Comparison of ENCODE assay signal across 25 cellular contexts in the genomic region with DNA sequence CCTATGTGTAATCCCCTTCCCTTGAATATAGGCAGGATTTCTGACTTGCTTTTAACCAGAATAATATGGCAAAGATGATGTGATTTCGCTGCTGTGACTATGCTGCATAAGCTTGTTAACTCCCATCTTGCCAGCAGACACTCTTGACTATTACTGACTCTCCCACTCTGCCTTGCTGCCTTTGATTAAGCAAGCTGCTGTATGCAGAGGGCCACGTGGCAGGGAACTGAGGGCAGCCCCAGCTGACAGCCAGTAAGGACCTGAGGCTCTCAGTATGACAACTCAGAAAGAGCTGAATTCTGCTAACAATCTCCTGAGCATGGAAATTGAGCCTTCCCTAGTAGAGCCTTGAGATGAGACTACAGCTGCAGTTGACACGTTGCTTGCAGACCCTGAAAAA.
DNase-seq lines count a peak whose midpoint lies in the region; ATAC-seq, FAIRE-seq and TF ChIP-seq lines count a peak whose summit lies in the region.
"Had no signal": no experiment of that assay in that cellular context is flagged by ENCODE, and none has a peak within 500 bp of the region (broad histone marks: within the 10 kb centered on the region; RNA-seq: fewer than 3 reads in every experiment).

No MANE protein-coding gene starts in this region.

- no peak overlapping the region for H3K27ac Mint-ChIP-seq in stimulated activated memory B cell treated with anti-CD40 and anti-IgM and Interleukin-4, amounts not matched to agents 10 μg/mL and 1 μg/mL and 100 μg/mL, for 72 hours
- H3K27ac Mint-ChIP-seq: CD8-positive, alpha-beta memory T cell had no signal

- H3K9me3 Mint-ChIP-seq in stimulated activated memory B cell treated with anti-CD40 and anti-IgM and Interleukin-4, amounts not matched to agents 10 μg/mL and 1 μg/mL and 100 μg/mL, for 72 hours = no peaks in the 10 kb centered on the region

- no peak overlapping the region for H2BK20ac ChIP-seq in H1 (ENCODE audit: low read length)

- H3K9ac ChIP-seq in H1 (replicated peaks in 1 of 4; ENCODE audit: extremely low read depth in 1 of 4, low read depth in 3 of 4, low read length in 3 of 4) = no peak overlapping the region

- intact Hi-C loops in lower leg skin (cut with DNase I; ENCODE audit: low total_unique reads) = no loop called here

- no peak for TF ChIP-seq RAD21 in H1 (IDR thresholded peaks at IDR 0.05 in 1 of 2, conservative IDR thresholded peaks at IDR 0.05 in 1 of 2; ENCODE audit: low read depth in 2 of 2, low read length in 2 of 2)

- H3K79me2 ChIP-seq in H1 (ENCODE audit: control insufficient read depth in 1 of 2, insufficient read depth in 2 of 2, low read length in 2 of 2) = no peaks in the 10 kb centered on the region

- H3K14ac ChIP-seq in H1 (ENCODE audit: insufficient read length) = no peak overlapping the region

- CTCF ChIA-PET in H1 (lab: Charles Lee; ENCODE audit: partially characterized antibody) = interaction anchor here (0.7 to 3.1 kb wide), 8 partner anchors 14 to 1241 kb away, joined by 3 to 9 read pairs (median 4); no protein-coding TSS in a partner anchor

- H2BK120ac ChIP-seq in H1 (replicated peaks; ENCODE audit: low read depth, low read length) = no peak overlapping the region

- no peaks in the 10 kb centered on the region for H3K23me2 ChIP-seq in H1 (ENCODE audit: low read depth, low read length)

- H2BK15ac ChIP-seq in H1 (ENCODE audit: low read length) = no peak overlapping the region

- H4K5ac ChIP-seq in H1 (ENCODE audit: insufficient read length, low read depth, low read length) = no peak overlapping the region

- no peak overlapping the region for H3K4me3 Mint-ChIP-seq in stimulated activated memory B cell treated with anti-CD40 and anti-IgM and Interleukin-4, amounts not matched to agents 10 μg/mL and 1 μg/mL and 100 μg/mL, for 72 hours
- H3K4me3 Mint-ChIP-seq: CD8-positive, alpha-beta memory T cell had no signal

- H3K36me3 ChIP-seq in H1 (ENCODE audit: control insufficient read depth in 2 of 4, insufficient read depth in 4 of 4, low read length in 3 of 4) = no peaks in the 10 kb centered on the region
- H3K36me3 ChIP-seq: Peyer's patch, transverse colon had no signal

- peak; percentile 47 for ATAC-seq in stimulated activated memory B cell treated with anti-CD40 and anti-IgM and Interleukin-4, amounts not matched to agents 10 μg/mL and 1 μg/mL and 100 μg/mL, for 72 hours
- no peak for ATAC-seq in HG02870 (IDR thresholded peaks at IDR 0.05; ENCODE audit: unreplicated experiment)
- ATAC-seq: left ventricle myocardium superior, right cardiac atrium had no signal

- H3K56ac ChIP-seq in H1 (replicated peaks; ENCODE audit: insufficient read length, low read depth, low read length) = no peak overlapping the region

- no peak overlapping the region for H3K4me2 ChIP-seq in H1 (ENCODE audit: insufficient read depth in 1 of 2, low read depth in 2 of 2, low read length in 2 of 2)

- no peak overlapping the region for H3K23ac ChIP-seq in H1 (ENCODE audit: insufficient read length)

- no peaks in the 10 kb centered on the region for H3K4me1 Mint-ChIP-seq in stimulated activated memory B cell treated with anti-CD40 and anti-IgM and Interleukin-4, amounts not matched to agents 10 μg/mL and 1 μg/mL and 100 μg/mL, for 72 hours
- H3K4me1 Mint-ChIP-seq: CD8-positive, alpha-beta memory T cell had no signal

- POLR2A ChIA-PET in H1 (lab: Charles Lee; ENCODE audit: partially characterized antibody) = interaction anchor here (0.6 kb wide), 1 partner anchor 29 kb away, joined by 3 read pairs; no protein-coding TSS in a partner anchor

- H2BK5ac ChIP-seq in H1 (ENCODE audit: low read depth, low read length) = no peak overlapping the region

- H4K20me1 ChIP-seq in H1 (replicated peaks in 1 of 2; ENCODE audit: control insufficient read depth in 1 of 2, insufficient read depth in 2 of 2, low read length in 2 of 2) = no peaks in the 10 kb centered on the region

- no peak overlapping the region for H3K27ac ChIP-seq in H1 (ENCODE audit: low read depth, low read length)
- H3K27ac ChIP-seq: dorsolateral prefrontal cortex, Peyer's patch, transverse colon had no signal

- no peak for TF ChIP-seq POLR2A in NB4 (IDR thresholded peaks at IDR 0.05; ENCODE audit: extremely low read depth, insufficient read length)
- no peak for TF ChIP-seq POLR2A in H1 (IDR thresholded peaks at IDR 0.05; ENCODE audit: control extremely low read depth in 1 of 2, low read depth in 2 of 2, low read length in 2 of 2)
- TF ChIP-seq POLR2A in lower leg skin (IDR thresholded peaks at IDR 0.05) = no peak

- WGBS in H1 (ENCODE audit: extremely low coverage in 1 of 2, insufficient coverage in 1 of 2, insufficient read length in 1 of 2, insufficient replicate concordance in 2 of 2, low coverage in 1 of 2, low lambda C conversion rate in 2 of 2, missing lambda C conversion rate in 1 of 2), 2 experiments = 65% methylated on average over 3 of the region's 3 CpGs; no CpG with 5 or more reads in 1 of the 2 experiments
- WGBS in lower leg skin, 2 donors = 36 to 42% methylated on average over 3 of the region's 3 CpGs

- peak overlapping the region; percentile 12 for H3K4me3 ChIP-seq in NB4 (ENCODE audit: low read depth, low read length)
- H3K4me3 ChIP-seq in H1 (ENCODE audit: extremely low read depth in 1 of 4, insufficient read depth in 2 of 4, low read depth in 3 of 4, low read length in 4 of 4) = no peak overlapping the region
- H3K4me3 ChIP-seq in lower leg skin (ENCODE audit: low read depth, poor library complexity, severe bottlenecking) = no peak overlapping the region
- H3K4me3 ChIP-seq: dorsolateral prefrontal cortex, Peyer's patch, transverse colon had no signal

- peaks cover 0 to 6% (median 2%) of the 10 kb centered on the region in 4 experiments; a peak in 2 of 7 replicates for H3K4me1 ChIP-seq in H1 (replicated peaks in 1 of 4; ENCODE audit: control insufficient read depth in 3 of 4, insufficient read depth in 4 of 4, low read length in 3 of 4)

- no peak overlapping the region for H3K18ac ChIP-seq in H1 (ENCODE audit: extremely low read depth, low read length)

- H3K27me3 Mint-ChIP-seq in stimulated activated memory B cell treated with anti-CD40 and anti-IgM and Interleukin-4, amounts not matched to agents 10 μg/mL and 1 μg/mL and 100 μg/mL, for 72 hours = no peaks in the 10 kb centered on the region
- H3K27me3 Mint-ChIP-seq: CD8-positive, alpha-beta memory T cell had no signal

- peak; percentile 31 for DNase-seq in NCI-H748 (lab: John Stamatoyannopoulos, UW; ENCODE audit: unreplicated experiment)
- DNase-seq in NCI-H748 treated with DMSO at 0.1 percent for 48 hours (lab: John Stamatoyannopoulos, UW) = no peak
- peak; percentile 80 for DNase-seq in NB4 (ENCODE audit: low read depth)
- no peak for DNase-seq in H1 (ENCODE audit: low read depth in 1 of 2, low spot score in 2 of 2)
- no peak for DNase-seq in Ammon's horn (ENCODE audit: low spot score)
- no peak for DNase-seq in lower leg skin (ENCODE audit: low spot score in 2 of 2)
- DNase-seq: activated CD4-positive, alpha-beta T cell treated with anti-CD3 and anti-CD28 coated beads for 48 hours; activated CD8-positive, alpha-beta memory T cell treated with anti-CD3 and anti-CD28 coated beads, Interleukin-2, amount 50 U/mL, for 4 hours; activated effector memory CD4-positive, alpha-beta T cell treated with anti-CD3 and anti-CD28 coated beads, Interleukin-2, amount 50 U/mL, for 16 hours; amygdala; caudate nucleus; CD8-positive, alpha-beta memory T cell; dorsolateral prefrontal cortex; Kasumi-1; left ventricle myocardium superior; NCI-H187; NCI-H510A; Peyer's patch; right cardiac atrium; stimulated activated naive CD4-positive, alpha-beta T cell treated with Interleukin-2 at 50 U/mL for 16 hours; SW 1271; transverse colon had no signal

- TF ChIP-seq CTCF in NB4 (IDR thresholded peaks at IDR 0.05; ENCODE audit: low read depth, low read length) (no peak), H1 (IDR thresholded peaks at IDR 0.05; ENCODE audit: control extremely low read depth in 1 of 3, insufficient read depth in 1 of 3, low read depth in 1 of 3, low read length in 3 of 3) (no peak), lower leg skin (IDR thresholded peaks at IDR 0.05) (no peak)

- H3K9me3 ChIP-seq in H1 (ENCODE audit: insufficient read depth in 2 of 2, low read depth in 1 of 2, low read length in 1 of 2) = 0 out of 4 replicates have a peak, but pooled peaks cover 0 to 4% of the 10 kb centered on the region in 2 experiments
- H3K9me3 ChIP-seq: Peyer's patch, transverse colon had no signal

- no peak overlapping the region for H2AK5ac ChIP-seq in H1 (ENCODE audit: low read depth, low read length)

- no peak overlapping the region for H4K8ac ChIP-seq in H1 (ENCODE audit: extremely low read depth, insufficient read depth, low read length)

- H3K4ac ChIP-seq in H1 (replicated peaks; ENCODE audit: insufficient read length, low read depth, low read length) = no peak overlapping the region

- H2AFZ ChIP-seq in H1 (ENCODE audit: low read length) = peak overlapping the region; percentile 55; the same call in 1 of the 2 replicates

- no peaks in the 10 kb centered on the region for H3K36me3 Mint-ChIP-seq in stimulated activated memory B cell treated with anti-CD40 and anti-IgM and Interleukin-4, amounts not matched to agents 10 μg/mL and 1 μg/mL and 100 μg/mL, for 72 hours
- H3K36me3 Mint-ChIP-seq: CD8-positive, alpha-beta memory T cell had no signal

- 0 out of 2 replicates have a peak overlapping the region, but pooled peaks have one; percentile 10 for H2BK12ac ChIP-seq in H1 (ENCODE audit: low read depth, low read length)

- peak; percentile 13 for FAIRE-seq in H1 (lab: Jason Lieb, UNC)
- FAIRE-seq: TTC549 had no signal

- H3K79me1 ChIP-seq in H1 (ENCODE audit: low read depth, low read length) = no peaks in the 10 kb centered on the region

- no peak overlapping the region for H4K91ac ChIP-seq in H1 (replicated peaks; ENCODE audit: insufficient read length, low read length)

- no peaks in the 10 kb centered on the region for H3K27me3 ChIP-seq in H1 (replicated peaks in 1 of 4; ENCODE audit: control insufficient read depth in 3 of 4, extremely low read depth in 1 of 4, insufficient read depth in 3 of 4, low read length in 3 of 4)
- H3K27me3 ChIP-seq: dorsolateral prefrontal cortex, Peyer's patch, transverse colon had no signal

- no peak for TF ChIP-seq EP300 in H1 (IDR thresholded peaks at IDR 0.05; ENCODE audit: borderline replicate concordance in 1 of 2, low read depth in 2 of 2, low read length in 2 of 2)

TF ChIP-seq in H1, 55 proteins besides CTCF, POLR2A, EP300 and RAD21 (continues in another document):
- no peak for TF ChIP-seq BACH1 (IDR thresholded peaks at IDR 0.05; ENCODE audit: low read length)
- TF ChIP-seq, protein P1, sequence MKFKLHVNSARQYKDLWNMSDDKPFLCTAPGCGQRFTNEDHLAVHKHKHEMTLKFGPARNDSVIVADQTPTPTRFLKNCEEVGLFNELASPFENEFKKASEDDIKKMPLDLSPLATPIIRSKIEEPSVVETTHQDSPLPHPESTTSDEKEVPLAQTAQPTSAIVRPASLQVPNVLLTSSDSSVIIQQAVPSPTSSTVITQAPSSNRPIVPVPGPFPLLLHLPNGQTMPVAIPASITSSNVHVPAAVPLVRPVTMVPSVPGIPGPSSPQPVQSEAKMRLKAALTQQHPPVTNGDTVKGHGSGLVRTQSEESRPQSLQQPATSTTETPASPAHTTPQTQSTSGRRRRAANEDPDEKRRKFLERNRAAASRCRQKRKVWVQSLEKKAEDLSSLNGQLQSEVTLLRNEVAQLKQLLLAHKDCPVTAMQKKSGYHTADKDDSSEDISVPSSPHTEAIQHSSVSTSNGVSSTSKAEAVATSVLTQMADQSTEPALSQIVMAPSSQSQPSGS (IDR thresholded peaks at IDR 0.05; ENCODE audit: low read length) = no peak

Comparison
In these comparisons a context has a peak if more than half of its experiments do, and no peak if none do; other contexts are left out.
1. DNase-seq: peak in NCI-H748 (single experiment) and NB4 (single experiment); none in NCI-H748 treated with DMSO at 0.1 percent for 48 hours (single experiment), H1 (0 of 2), Ammon's horn (single experiment) and lower leg skin (0 of 2).